Comparison of ENCODE assay signal across 20 cellular contexts in the genomic region with DNA sequence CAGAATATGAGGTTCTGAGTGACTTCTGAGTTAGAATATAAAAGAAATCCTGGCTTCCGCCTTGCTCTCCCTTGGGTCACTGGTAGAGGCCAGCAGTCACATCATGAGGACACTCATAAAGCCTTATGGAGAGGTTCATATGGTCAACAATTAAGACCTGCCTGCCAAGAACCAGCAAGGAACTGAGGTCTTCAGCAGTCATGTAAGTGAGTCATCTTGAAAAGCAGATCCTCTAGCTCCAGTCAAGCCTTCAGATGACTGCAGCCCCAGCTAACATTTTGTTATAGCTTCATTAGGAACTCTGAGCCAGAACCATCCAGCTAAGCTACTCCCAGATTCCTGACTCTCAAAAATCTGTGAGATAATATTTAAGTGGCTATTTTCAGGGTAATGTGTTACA. TPM values are rescaled to one million over a fixed set of nuclear protein-coding genes. Genes with fewer than 3 reads are reported as not detected.
DNase-seq lines count a peak whose midpoint lies in the region; ATAC-seq and TF ChIP-seq lines count a peak whose summit lies in the region.
"Had no signal": no experiment of that assay in that cellular context is flagged by ENCODE, and none has a peak within 500 bp of the region (broad histone marks: within the 10 kb centered on the region; RNA-seq: fewer than 3 reads in every experiment).

No MANE protein-coding gene starts in this region.

- H3K4me3 ChIP-seq in breast epithelium = no peak overlapping the region
- H3K4me3 ChIP-seq: SK-N-MC had no signal

- ATAC-seq in foreskin keratinocyte = peak; percentile 35

- intact Hi-C loops in MCF 10A (cut with micrococcal nuclease) (no loop called here), breast epithelium (cut with DNase I; ENCODE audit: low total_unique reads) (loop anchor here (10.0 kb wide), 1 partner anchor 534 kb away; no protein-coding TSS in a partner anchor)

- H3K9me3 ChIP-seq in breast epithelium = no peaks in the 10 kb centered on the region

- no peaks in the 10 kb centered on the region for H3K27me3 Mint-ChIP-seq in MCF 10A (ENCODE audit: insufficient read depth, unreplicated experiment)
- H3K27me3 Mint-ChIP-seq: B cell; CD4-positive, alpha-beta memory T cell had no signal

- TF ChIP-seq CTCF in MCF 10A (IDR thresholded peaks at IDR 0.05; ENCODE audit: unreplicated experiment) = no peak
- TF ChIP-seq CTCF in breast epithelium (IDR thresholded peaks at IDR 0.05) = no peak
- no peak for TF ChIP-seq CTCF in foreskin keratinocyte (conservative IDR thresholded peaks at IDR 0.05)

- H3K4me1 Mint-ChIP-seq in MCF 10A (ENCODE audit: insufficient read depth, unreplicated experiment) = peaks cover 27% of the 10 kb centered on the region

- H3K36me3 Mint-ChIP-seq in MCF 10A (ENCODE audit: insufficient read depth, unreplicated experiment) = no peaks in the 10 kb centered on the region

- no peak for DNase-seq in MCF 10A (ENCODE audit: unreplicated experiment)
- no peak for DNase-seq in breast epithelium (ENCODE audit: low spot score in 2 of 2)
- peak; percentile 56 for DNase-seq in RPMI7951 (ENCODE audit: low read depth)
- DNase-seq in foreskin keratinocyte = no peak
- DNase-seq in epidermal melanocyte (ENCODE audit: insufficient read length, low spot score) = no peak
- DNase-seq in NCI-H2227 treated with DMSO at 0.1 percent for 48 hours (lab: John Stamatoyannopoulos, UW) = no peak
- DNase-seq in Kasumi-1 (lab: John Stamatoyannopoulos, UW) = no peak
- DNase-seq: ACHN; CD4-positive, alpha-beta memory T cell; DMS79; GF-D8; GOT3; KG1; NCI-H146; NCI-H2081 treated with DMSO at 0.1 percent for 48 hours; NCI-H526; OCI-M1 had no signal

- H3K4me1 ChIP-seq in breast epithelium (peaks cover 0 to 10% of the 10 kb centered on the region in 2 donors), foreskin keratinocyte (no peaks in the 10 kb centered on the region)

- POLR2A ChIA-PET in MCF 10A (lab: Yijun Ruan, JAX) = interaction anchor here (0.7 to 0.9 kb wide), 2 partner anchors 20 to 25 kb away, joined by 3 read pairs; no protein-coding TSS in a partner anchor

- no peaks in the 10 kb centered on the region for H3K27me3 ChIP-seq in breast epithelium
- H3K27me3 ChIP-seq in foreskin keratinocyte = no peaks in the 10 kb centered on the region

- no peak overlapping the region for H3K4me3 Mint-ChIP-seq in MCF 10A (ENCODE audit: unreplicated experiment)
- H3K4me3 Mint-ChIP-seq: B cell had no signal

- no peak for TF ChIP-seq POLR2A in breast epithelium (IDR thresholded peaks at IDR 0.05)

- peak overlapping the region; percentile 5 for H3K27ac Mint-ChIP-seq in MCF 10A (ENCODE audit: low read depth, unreplicated experiment)
- H3K27ac Mint-ChIP-seq: B cell; CD4-positive, alpha-beta memory T cell had no signal

- no TSS peak for BruUV-seq in MCF 10A (replicated peaks; lab: Mats Ljungman, UMichigan)

- H3K36me3 ChIP-seq in breast epithelium = no peaks in the 10 kb centered on the region

- CTCF ChIA-PET in MCF 10A (lab: Yijun Ruan, JAX) = interaction anchor here (0.6 kb wide), 1 partner anchor 34 kb away, joined by 3 read pairs; no protein-coding TSS in a partner anchor

- no peaks in the 10 kb centered on the region for H3K9me3 Mint-ChIP-seq in MCF 10A (ENCODE audit: unreplicated experiment)

- H3K27ac ChIP-seq in breast epithelium (no peak overlapping the region), foreskin keratinocyte (no peak overlapping the region)
- H3K27ac ChIP-seq: HL-60, SK-N-MC had no signal

RNA-seq across cellular contexts. Expression of gene RYBP, which starts 45.4 kb away (rescaled TPM):
- total RNA-seq in MCF 10A (2022) (19.4 and 20.2 TPM in 2 replicates), breast epithelium (10 to 100 TPM in 2 of 3 donors, 1 to 10 TPM in 1; 9.4 to 15.5 (median 11.8) TPM), foreskin keratinocyte (7.6 and 8.6 TPM in 2 replicates)
- 10.1 and 15.3 TPM in 2 replicates for total RNA-seq in RPMI7951 (2014; rRNA removed; shearing (Covaris generic))
- 2.8 and 3.7 TPM in 2 replicates for polyA plus RNA-seq in foreskin keratinocyte
